1 cellular context compared by ENCODE assay signal in genomic region chr6:43671801-43672690, GRCh38.
TF ChIP-seq lines count a peak whose summit lies in the region.

No MANE protein-coding gene starts in this region.

TF ChIP-seq in SK-N-SH, 30 proteins besides CTCF, POLR2A, EP300 and RAD21:
- no peak for TF ChIP-seq FOXM1 (IDR thresholded peaks at IDR 0.05; ENCODE audit: low read depth)
- TF ChIP-seq FOSL2 (IDR thresholded peaks at IDR 0.05; ENCODE audit: borderline replicate concordance, low read depth) = no peak
- no peak for TF ChIP-seq TEAD4 (IDR thresholded peaks at IDR 0.05; ENCODE audit: borderline replicate concordance, insufficient read depth)
- no peak for TF ChIP-seq MXI1 (IDR thresholded peaks at IDR 0.05; ENCODE audit: low read depth, low read length)
